ENCODE assay signal across 8 cellular contexts in the genomic region with DNA sequence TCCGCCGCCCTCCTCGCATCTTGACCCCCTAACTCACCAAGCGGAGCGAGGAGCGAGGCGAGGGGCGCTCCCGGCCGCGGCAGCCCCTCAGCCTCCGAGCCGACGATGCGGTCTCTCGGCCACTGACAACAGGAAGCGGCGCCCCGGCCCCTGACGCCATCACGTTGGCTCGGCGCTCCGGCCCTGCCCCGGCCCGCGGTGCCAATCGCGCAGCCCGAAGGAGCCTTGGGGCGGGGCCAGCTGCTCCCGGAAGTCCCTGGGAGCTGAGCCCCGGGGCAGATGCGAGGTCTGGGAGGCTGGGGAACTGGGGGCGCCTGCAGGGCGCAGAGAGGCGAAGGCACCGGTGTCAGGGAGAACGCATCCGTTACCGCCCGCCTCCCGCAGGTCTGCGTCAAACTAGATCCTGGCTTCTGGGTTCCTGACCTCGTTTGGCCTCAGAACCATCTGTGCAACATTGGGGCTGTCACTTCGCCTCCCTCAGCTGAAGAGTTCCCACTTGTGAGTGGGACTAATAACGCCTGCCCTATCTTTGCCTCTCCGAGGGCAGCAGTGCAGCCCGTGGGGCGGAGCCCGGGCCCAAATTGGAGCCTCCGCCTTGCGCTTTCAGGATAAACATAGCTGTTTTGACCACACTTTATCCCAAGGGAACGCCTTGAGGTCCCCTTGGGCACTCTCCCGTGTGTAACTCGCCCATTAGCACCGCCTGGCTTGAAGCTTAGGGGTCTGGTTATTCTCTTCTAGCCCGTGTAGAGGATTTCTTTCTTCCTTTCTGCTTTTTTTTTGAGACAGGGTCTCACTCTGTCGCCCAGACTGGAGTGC. TPM values are rescaled to one million over a fixed set of nuclear protein-coding genes. Genes with fewer than 3 reads are reported as not detected.
DNase-seq lines count a peak whose midpoint lies in the region; ATAC-seq and TF ChIP-seq lines count a peak whose summit lies in the region.
"Not testable (repeated sequence)": the region's sequence is repeated elsewhere in the genome, so short reads cannot be mapped to it uniquely, and the experiment has no call there.

A gene (minus strand): TSS at position 107 of the 819 bp plus-strand sequence. CDS start 8,237 bp downstream, outside the sequence.

- H3K4me3 Mint-ChIP-seq in T-helper 17 cell = peak within 1 kb of the TSS; percentile 93

- peaks cover 0 to 45% (median 15%) of the 10 kb centered on the region in 9 donors for H3K4me1 ChIP-seq in heart right ventricle
- peaks cover 0 to 29% (median 8%) of the 10 kb centered on the region in 4 donors for H3K4me1 ChIP-seq in tibial nerve

- ATAC-seq in HG02852 (IDR thresholded peaks at IDR 0.05; ENCODE audit: unreplicated experiment) (peak; percentile 91), T-helper 17 cell (peak; percentile 96), heart right ventricle (peak; percentile 96 to 98 (median 97))

- not testable (repeated sequence) for H3K36me3 Mint-ChIP-seq in T-helper 17 cell (ENCODE audit: low read depth)

- not testable (repeated sequence) for H3K36me3 ChIP-seq in heart right ventricle, tibial nerve

- DNase-seq in GM13977 (ENCODE audit: low spot score) (peak; percentile 88), NCI-H146 (lab: John Stamatoyannopoulos, UW) (peak; percentile 72), T-helper 17 cell (peak; percentile 66 to 77 (median 76)), amniotic epithelial cell (ENCODE audit: low read depth) (peak; percentile 64), heart right ventricle (peak; percentile 82 to 89), posterior cingulate gyrus (peak; percentile 77 to 98 (median 86)), tibial nerve (ENCODE audit: low spot score in 2 of 2) (peak; percentile 72 to 75)

- not testable (repeated sequence) for H3K27me3 Mint-ChIP-seq in T-helper 17 cell

- TF ChIP-seq CTCF in GM13977 (IDR thresholded peaks at IDR 0.05; ENCODE audit: extremely low read depth, insufficient read depth, missing control alignments); heart right ventricle (IDR thresholded peaks at IDR 0.05); tibial nerve (IDR thresholded peaks at IDR 0.05): not testable (repeated sequence)

- H3K27ac ChIP-seq in heart right ventricle (peak within 1 kb of the TSS; percentile 53 to 94 (median 89)), tibial nerve (peak within 1 kb of the TSS; percentile 62 to 94 (median 92))

- peak; percentile 30 to 81 for TF ChIP-seq EP300 in tibial nerve (IDR thresholded peaks at IDR 0.05)

- not testable (repeated sequence) for H3K27me3 ChIP-seq in heart right ventricle, tibial nerve

- H3K9me3 ChIP-seq in T-helper 17 cell (ENCODE audit: control insufficient read depth, low read length, poor library complexity, severe bottlenecking); heart right ventricle; tibial nerve: not testable (repeated sequence)

- 0 to 1% methylated on average over 43 to 56 of the region's 59 CpGs for WGBS in heart right ventricle, 2 donors
- WGBS in tibial nerve, 2 donors = 0 to 3% methylated on average over 10 to 29 of the region's 59 CpGs

- H3K4me3 ChIP-seq in heart right ventricle (peak within 1 kb of the TSS; percentile 58 to 80 (median 72)), tibial nerve (peak within 1 kb of the TSS; percentile 72 to 76 (median 74))

- peak within 1 kb of the TSS; percentile 91 for H3K27ac Mint-ChIP-seq in T-helper 17 cell

- in situ Hi-C loops in GM13977 (cut with MboI; ENCODE audit: low pct_unique_long_range_greater_than_20kb, low sequenced_read_pairs, unreplicated experiment) = not testable (repeated sequence)

- intact Hi-C loops in heart right ventricle (cut with DNase I); posterior cingulate gyrus (cut with DNase I): not testable (repeated sequence)

- peak; percentile 88 to 90 for TF ChIP-seq POLR2A in tibial nerve (IDR thresholded peaks at IDR 0.05)

- peaks cover 20% of the 10 kb centered on the region for H3K4me1 Mint-ChIP-seq in T-helper 17 cell

RNA-seq across cellular contexts. Expression of the gene that starts here (rescaled TPM):
- 10 to 100 TPM; 87.6 to 97.0 TPM for total RNA-seq in T-helper 17 cell
- total RNA-seq in heart right ventricle = 10 to 100 TPM; 22.5 to 46.9 (median 25.8) TPM
- 10 to 100 TPM in 1 of 2 donors, 1 to 10 TPM in 1; 9.9 to 14.8 TPM for polyA plus RNA-seq in heart right ventricle
- total RNA-seq in tibial nerve = 10 to 100 TPM; 36.7 to 75.7 (median 67.3) TPM

Comparison
In these comparisons a context has a peak if more than half of its experiments do, and no peak if none do; other contexts are left out.
1. Peak in every context shown above with its lines: DNase-seq, ATAC-seq, H3K4me3 ChIP-seq and H3K27ac ChIP-seq.